Comparison of ENCODE assay signal across 8 cellular contexts in genomic region chr7:81482600-81483186, GRCh38.
DNase-seq lines count a peak whose midpoint lies in the region; ATAC-seq, FAIRE-seq and TF ChIP-seq lines count a peak whose summit lies in the region.

No MANE protein-coding gene starts in this region.

- H3K56ac ChIP-seq in H9 (ENCODE audit: insufficient read length, low read depth, low read length): no peak overlapping the region

- no peak overlapping the region for H3K4ac ChIP-seq in H9 (ENCODE audit: low read depth, low read length)

- no peaks in the 10 kb centered on the region for H3K27me3 Mint-ChIP-seq in H9 (ENCODE audit: low read depth)
- no peaks in the 10 kb centered on the region for H3K27me3 Mint-ChIP-seq in activated naive CD8-positive, alpha-beta T cell treated with anti-CD3 and anti-CD28 coated beads, Interleukin-2, amount 50 U/mL, for 24 hours

- H3K79me1 ChIP-seq in H9 (ENCODE audit: insufficient read depth, low read depth, low read length, poor library complexity, severe bottlenecking): no peaks in the 10 kb centered on the region

- peaks cover 2 to 4% of the 10 kb centered on the region in 2 experiments; a peak in 3 of 5 replicates for H3K9me3 Mint-ChIP-seq in H9
- H3K9me3 Mint-ChIP-seq in activated naive CD8-positive, alpha-beta T cell treated with anti-CD3 and anti-CD28 coated beads, Interleukin-2, amount 50 U/mL, for 24 hours: no peaks in the 10 kb centered on the region

- peak; percentile 81 for TF ChIP-seq CTCF in H9 (conservative IDR thresholded peaks at IDR 0.05)

- H4K8ac ChIP-seq in H9 (replicated peaks; ENCODE audit: insufficient read length, low read depth, low read length): no peak overlapping the region

- no peak overlapping the region for H3K4me2 ChIP-seq in H9 (ENCODE audit: insufficient read depth, insufficient read length, low read length)

- FAIRE-seq in GM12891 (lab: Jason Lieb, UNC): no peak

- H2BK20ac ChIP-seq in H9 (ENCODE audit: low read depth, low read length, poor library complexity, severe bottlenecking): no peak overlapping the region

- H3K9me3 ChIP-seq in H9 (ENCODE audit: control insufficient read depth, low read depth, low read length): no peaks in the 10 kb centered on the region

- no peak overlapping the region for H3K9ac ChIP-seq in H9 (ENCODE audit: extremely low read depth, insufficient read length, low read length)

- H3K18ac ChIP-seq in H9 (ENCODE audit: insufficient read length, low read depth, low read length): no peak overlapping the region

- no peak overlapping the region for H2BK5ac ChIP-seq in H9 (ENCODE audit: insufficient read length, low read length)

- no peak overlapping the region for H3K14ac ChIP-seq in H9 (ENCODE audit: insufficient read depth, low read length)

- H3K27ac ChIP-seq in H9 (ENCODE audit: insufficient read length, low read depth, low read length): no peak overlapping the region

- H2BK12ac ChIP-seq in H9 (ENCODE audit: insufficient read length, low read depth, low read length): no peak overlapping the region

- no peak overlapping the region for H3K27ac Mint-ChIP-seq in H9
- no peak overlapping the region for H3K27ac Mint-ChIP-seq in activated naive CD8-positive, alpha-beta T cell treated with anti-CD3 and anti-CD28 coated beads, Interleukin-2, amount 50 U/mL, for 24 hours

- no peak overlapping the region for H3K23ac ChIP-seq in H9 (ENCODE audit: insufficient read length, low read depth, low read length)

- no peak for ATAC-seq in activated naive CD8-positive, alpha-beta T cell treated with anti-CD3 and anti-CD28 coated beads, Interleukin-2, amount 50 U/mL, for 24 hours

- H3K4me1 ChIP-seq in H9 (ENCODE audit: insufficient read depth, low read length): no peaks in the 10 kb centered on the region

- no peak overlapping the region for H4K91ac ChIP-seq in H9 (ENCODE audit: insufficient read length, low read depth, low read length)

- no peaks in the 10 kb centered on the region for H3K27me3 ChIP-seq in H9 (ENCODE audit: insufficient read depth, low read length)

- H3T11ph ChIP-seq in H9 (ENCODE audit: low read length): no peak overlapping the region

- no peak overlapping the region for H2AK5ac ChIP-seq in H9 (ENCODE audit: insufficient read length, low read length)

- no peak overlapping the region for H2BK15ac ChIP-seq in H9 (ENCODE audit: low read depth, low read length)

- no peak for TF ChIP-seq POLR2A in GM12891 (IDR thresholded peaks at IDR 0.05; ENCODE audit: low read depth, low read length)

- H4K5ac ChIP-seq in H9 (ENCODE audit: insufficient read length, low read depth, low read length): no peak overlapping the region

- no peaks in the 10 kb centered on the region for H3K79me2 ChIP-seq in H9 (ENCODE audit: insufficient read depth, low read length)

- H3K23me2 ChIP-seq in H9 (ENCODE audit: insufficient read length, low read depth, low read length, poor library complexity, severe bottlenecking): no peaks in the 10 kb centered on the region

- peak; percentile 24 for DNase-seq in EL
- no peak for DNase-seq in H9
- DNase-seq in NCI-H748 (lab: John Stamatoyannopoulos, UW; ENCODE audit: unreplicated experiment): peak; percentile 23
- DNase-seq in dedifferentiated amniotic fluid mesenchymal stem cell (ENCODE audit: extremely low spot score): peak; percentile 45
- DNase-seq in pons (ENCODE audit: low spot score): peak; percentile 37
- no peak for DNase-seq in activated naive CD8-positive, alpha-beta T cell treated with anti-CD3 and anti-CD28 coated beads, Interleukin-2, amount 50 U/mL, for 24 hours
- DNase-seq in activated effector memory CD4-positive, alpha-beta T cell treated with anti-CD3 and anti-CD28 coated beads, Interleukin-2, amount 50 U/mL, for 16 hours: no peak
- DNase-seq in GM12891 (ENCODE audit: insufficient read length, low spot score): no peak

- H3K4me3 Mint-ChIP-seq in H9: no peak overlapping the region
- H3K4me3 Mint-ChIP-seq in activated naive CD8-positive, alpha-beta T cell treated with anti-CD3 and anti-CD28 coated beads, Interleukin-2, amount 50 U/mL, for 24 hours: no peak overlapping the region

- H3K36me3 Mint-ChIP-seq in H9 (ENCODE audit: insufficient read depth in 1 of 3, low read depth in 3 of 3): peaks cover 0 to 6% (median 3%) of the 10 kb centered on the region in 3 experiments; a peak in 3 of 7 replicates
- H3K36me3 Mint-ChIP-seq in activated naive CD8-positive, alpha-beta T cell treated with anti-CD3 and anti-CD28 coated beads, Interleukin-2, amount 50 U/mL, for 24 hours (ENCODE audit: low read depth): no peaks in the 10 kb centered on the region

- peaks cover 11 to 12% of the 10 kb centered on the region in 2 experiments; a peak in 3 of 4 replicates for H3K4me1 Mint-ChIP-seq in H9
- H3K4me1 Mint-ChIP-seq in activated naive CD8-positive, alpha-beta T cell treated with anti-CD3 and anti-CD28 coated beads, Interleukin-2, amount 50 U/mL, for 24 hours: no peaks in the 10 kb centered on the region

- no CpG with 5 or more reads among the region's 2 CpGs for WGBS in H9 (ENCODE audit: extremely low coverage, insufficient read length, low lambda C conversion rate)

- no peak overlapping the region for H2BK120ac ChIP-seq in H9 (ENCODE audit: low read depth, low read length, poor library complexity, severe bottlenecking)

- H4K20me1 ChIP-seq in H9 (ENCODE audit: control insufficient read depth, insufficient read depth, insufficient read length): no peaks in the 10 kb centered on the region

- no peak overlapping the region for H2AFZ ChIP-seq in H9 (ENCODE audit: low read length)

TF ChIP-seq in GM12891, 5 proteins besides CTCF, POLR2A, EP300 and RAD21:
- TF ChIP-seq POLR2AphosphoS5 (IDR thresholded peaks at IDR 0.05; ENCODE audit: low read depth, low read length) (no peak), TAF1 (IDR thresholded peaks at IDR 0.05; ENCODE audit: low read depth, low read length) (no peak), PAX5 (IDR thresholded peaks at IDR 0.05; ENCODE audit: insufficient read depth, low read length, severe bottlenecking) (no peak), POU2F2 (IDR thresholded peaks at IDR 0.05; ENCODE audit: low read depth, low read length) (no peak), SPI1 (IDR thresholded peaks at IDR 0.05; ENCODE audit: low read depth, low read length) (no peak)

Comparison
In these comparisons a context has a peak if more than half of its experiments do, and no peak if none do; other contexts are left out.
1. DNase-seq: peak in EL (single experiment), NCI-H748 (single experiment), dedifferentiated amniotic fluid mesenchymal stem cell (single experiment) and pons (single experiment); none in H9 (single experiment), activated naive CD8-positive, alpha-beta T cell treated with anti-CD3 and anti-CD28 coated beads, Interleukin-2, amount 50 U/mL, for 24 hours (single experiment), activated effector memory CD4-positive, alpha-beta T cell treated with anti-CD3 and anti-CD28 coated beads, Interleukin-2, amount 50 U/mL, for 16 hours (single experiment) and GM12891 (single experiment).